ENCODE assay signal across 8 cellular contexts in the genomic region with DNA sequence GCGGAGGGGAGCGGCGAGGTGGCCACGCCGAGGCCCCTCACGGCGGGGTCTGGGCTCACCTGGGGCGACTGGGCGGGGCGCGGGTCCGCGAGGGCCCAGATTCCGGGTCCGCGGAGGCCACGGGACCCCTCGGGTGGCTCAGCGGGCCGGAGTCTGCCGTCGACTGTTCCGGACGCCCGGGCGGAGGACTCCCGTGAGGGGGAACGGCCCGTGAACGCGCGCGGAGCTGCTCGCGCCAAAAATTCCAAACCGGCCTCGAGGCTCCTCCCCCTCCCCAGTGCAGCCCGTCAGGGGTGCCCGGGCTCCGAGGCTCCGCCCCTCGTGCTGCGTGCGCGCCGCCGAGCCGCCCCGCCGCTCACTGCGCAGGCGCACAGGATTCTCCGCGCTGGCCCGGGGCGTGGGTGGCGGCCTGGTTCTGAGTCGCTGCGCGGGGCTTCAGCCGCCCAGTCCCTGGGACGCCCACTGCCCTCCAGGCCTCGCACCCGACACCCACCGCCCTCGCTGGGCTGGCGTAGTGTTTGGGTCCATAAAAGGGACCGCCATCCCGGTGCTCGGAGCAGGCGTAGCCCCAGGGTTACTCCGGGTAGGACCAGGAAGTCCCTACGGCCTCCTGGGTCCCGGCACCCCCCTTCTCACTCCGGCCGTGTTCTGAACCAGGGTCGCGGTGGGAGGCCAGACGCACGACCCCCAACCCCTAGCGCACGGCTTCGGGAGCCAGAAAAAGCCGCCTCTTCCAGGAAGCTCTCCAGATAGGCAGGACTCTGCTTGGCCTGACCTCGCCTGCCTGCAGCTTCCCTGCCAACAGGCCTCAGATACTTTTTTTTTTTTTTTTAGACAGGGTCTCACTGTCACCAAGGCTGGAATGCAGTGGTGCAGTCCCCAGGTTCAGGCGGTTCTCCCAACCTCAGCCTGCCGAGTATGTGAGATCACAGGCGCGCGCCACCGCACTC. TPM values are rescaled to one million over a fixed set of nuclear protein-coding genes. Genes with fewer than 3 reads are reported as not detected.
A peak's percentile ranks its signal among the peaks of the same experiment; 100 is the strongest.
DNase-seq lines count a peak whose midpoint lies in the region; ATAC-seq and TF ChIP-seq lines count a peak whose summit lies in the region.

A gene (minus strand): TSS at position 220 of the 950 bp plus-strand sequence. CDS start 789 bp downstream, outside the sequence.

- H3K27ac ChIP-seq in heart right ventricle = peak within 1 kb of the TSS; percentile 9 to 97 (median 88)
- peak within 1 kb of the TSS; percentile 98 for H3K27ac ChIP-seq in upper lobe of right lung

- peaks cover 1% of the 10 kb centered on the region for H3K36me3 Mint-ChIP-seq in T-helper 1 cell treated with Interleukin-12 subunit alpha and Interleukin-12 subunit beta and Interleukin-4 antibody, amounts not matched to agents 30 μg/mL and 1 μg/mL, for 36 hours (ENCODE audit: low read depth)

- intact Hi-C loops in heart right ventricle (cut with DNase I) (loop anchor here in 2 of 10 donors (2.0 to 5.0 kb wide), 2 partner anchors 18 to 53 kb away; no protein-coding TSS in a partner anchor), posterior vena cava (cut with DNase I) (no loop called here), upper lobe of right lung (cut with DNase I) (no loop called here)

- H3K27ac Mint-ChIP-seq in T-helper 1 cell treated with Interleukin-12 subunit alpha and Interleukin-12 subunit beta and Interleukin-4 antibody, amounts not matched to agents 30 μg/mL and 1 μg/mL, for 36 hours = peak within 1 kb of the TSS; percentile 83

- peaks cover 2 to 40% (median 28%) of the 10 kb centered on the region in 9 donors for H3K4me1 ChIP-seq in heart right ventricle
- H3K4me1 ChIP-seq in upper lobe of right lung = peaks cover 19% of the 10 kb centered on the region

- ATAC-seq in HG02678 (IDR thresholded peaks at IDR 0.05; ENCODE audit: unreplicated experiment) (peak; percentile 78), heart right ventricle (peak; percentile 94 to 98 (median 95)), upper lobe of right lung (peak; percentile 94)

- H3K36me3 ChIP-seq in heart right ventricle = peaks cover 0 to 3% (median 0%) of the 10 kb centered on the region in 9 donors
- H3K36me3 ChIP-seq in upper lobe of right lung = no peaks in the 10 kb centered on the region

- H3K27me3 Mint-ChIP-seq in T-helper 1 cell treated with Interleukin-12 subunit alpha and Interleukin-12 subunit beta and Interleukin-4 antibody, amounts not matched to agents 30 μg/mL and 1 μg/mL, for 36 hours (ENCODE audit: low read depth) = peaks cover 7% of the 10 kb centered on the region

- H3K9me3 ChIP-seq in heart right ventricle (no peaks in the 10 kb centered on the region), upper lobe of right lung (no peaks in the 10 kb centered on the region)

- no peaks in the 10 kb centered on the region for H3K9me3 Mint-ChIP-seq in T-helper 1 cell treated with Interleukin-12 subunit alpha and Interleukin-12 subunit beta and Interleukin-4 antibody, amounts not matched to agents 30 μg/mL and 1 μg/mL, for 36 hours

- H3K4me3 ChIP-seq in GM12875 (ENCODE audit: low read depth, low read length) (peak within 1 kb of the TSS; percentile 93), heart right ventricle (peak within 1 kb of the TSS; percentile 54 to 89 (median 80)), upper lobe of right lung (peak within 1 kb of the TSS; percentile 84)

- peak within 1 kb of the TSS; percentile 91 for H3K4me3 Mint-ChIP-seq in T-helper 1 cell treated with Interleukin-12 subunit alpha and Interleukin-12 subunit beta and Interleukin-4 antibody, amounts not matched to agents 30 μg/mL and 1 μg/mL, for 36 hours

- H3K27me3 ChIP-seq in heart right ventricle (peaks cover 0 to 12% (median 7%) of the 10 kb centered on the region in 7 donors), upper lobe of right lung (no peaks in the 10 kb centered on the region)

- H3K4me1 Mint-ChIP-seq in T-helper 1 cell treated with Interleukin-12 subunit alpha and Interleukin-12 subunit beta and Interleukin-4 antibody, amounts not matched to agents 30 μg/mL and 1 μg/mL, for 36 hours (ENCODE audit: low read depth) = peaks cover 12% of the 10 kb centered on the region

- DNase-seq in NCI-H128 (lab: John Stamatoyannopoulos, UW; ENCODE audit: unreplicated experiment) = peak; percentile 46
- DNase-seq in amniotic epithelial cell (ENCODE audit: low read depth) = peak; percentile 57
- DNase-seq in heart right ventricle = peak; percentile 89 to 94
- DNase-seq in posterior vena cava (ENCODE audit: low spot score) = peak; percentile 97
- peak; percentile 96 for DNase-seq in upper lobe of right lung

- no peak for TF ChIP-seq CTCF in GM12875 (IDR thresholded peaks at IDR 0.05; ENCODE audit: borderline replicate concordance, insufficient read depth, low read depth, low read length)
- no peak for TF ChIP-seq CTCF in heart right ventricle (IDR thresholded peaks at IDR 0.05)
- TF ChIP-seq CTCF in upper lobe of right lung (IDR thresholded peaks at IDR 0.05) = no peak

- WGBS in heart right ventricle, 2 donors = 5% methylated on average over 77 to 91 of the region's 91 CpGs

RNA-seq across cellular contexts. Expression of the gene that starts here (rescaled TPM):
- 1 to 10 TPM in 2 of 10 donors, under 1 TPM in 7, not detected in 1; 0.34 to 4.2 (median 0.66) TPM for total RNA-seq in heart right ventricle
- polyA plus RNA-seq in heart right ventricle = 1 to 10 TPM; 1.4 to 3.7 TPM
- 1 to 10 TPM in 1 of 2 donors, under 1 TPM in 1; 0.76 to 1.6 TPM for total RNA-seq in posterior vena cava
- total RNA-seq in upper lobe of right lung = 3.8 TPM

Comparison
In these comparisons a context has a peak if more than half of its experiments do, and no peak if none do; other contexts are left out.
1. Peak in every context shown above with its lines: DNase-seq, ATAC-seq, H3K4me3 ChIP-seq and H3K27ac ChIP-seq.
2. DNase-seq: peak in every context shown above with its lines; median percentile 97 in posterior vena cava; 96 in upper lobe of right lung; 92 in heart right ventricle; 57 in amniotic epithelial cell; 46 in NCI-H128.